Comparison of ENCODE assay signal across 17 cellular contexts in genomic region chr4:170008801-170009200, GRCh38. TPM values are rescaled to one million over a fixed set of nuclear protein-coding genes. Genes with fewer than 3 reads are reported as not detected.
A peak's percentile ranks its signal among the peaks of the same experiment; 100 is the strongest.
DNase-seq lines count a peak whose midpoint lies in the region; ATAC-seq and TF ChIP-seq lines count a peak whose summit lies in the region.
"Had no signal": no experiment of that assay in that cellular context is flagged by ENCODE, and none has a peak within 500 bp of the region (broad histone marks: within the 10 kb centered on the region; RNA-seq: fewer than 3 reads in every experiment).

No MANE protein-coding gene starts in this region.

- H3K4me1 ChIP-seq in SK-N-SH (ENCODE audit: control insufficient read depth in 1 of 2, insufficient read depth in 2 of 2, low read depth in 1 of 2, low read length in 1 of 2) (peaks cover 0 to 5% of the 10 kb centered on the region in 2 experiments; a peak in 2 of 4 replicates), endodermal cell (ENCODE audit: control insufficient read depth, insufficient read depth, low read length) (peaks cover 12% of the 10 kb centered on the region)
- H3K4me1 ChIP-seq: A549, Caco-2 had no signal

- H3K27ac ChIP-seq in SK-N-SH (ENCODE audit: low read depth in 2 of 2, low read length in 1 of 2) (no peak overlapping the region), angular gyrus (ENCODE audit: low read depth, low read length) (peak overlapping the region; percentile 34), endodermal cell (ENCODE audit: low read depth, low read length) (no peak overlapping the region)
- H3K27ac ChIP-seq: 22Rv1, A549, C4-2B, HL-60 had no signal

- H3K27me3 ChIP-seq in SK-N-SH (ENCODE audit: insufficient read depth) (no peaks in the 10 kb centered on the region), endodermal cell (ENCODE audit: control insufficient read depth, insufficient read depth, low read length, poor library complexity, severe bottlenecking) (no peaks in the 10 kb centered on the region)

- no peaks in the 10 kb centered on the region for H3K9me3 ChIP-seq in SK-N-SH
- peaks cover 14% of the 10 kb centered on the region for H3K9me3 ChIP-seq in endodermal cell (ENCODE audit: control insufficient read depth, low read length)
- H3K9me3 ChIP-seq: A549, Caco-2 had no signal

- peak overlapping the region; percentile 23 for H3K27ac Mint-ChIP-seq in endodermal cell
- H3K27ac Mint-ChIP-seq: CD4-positive, alpha-beta T cell; GM23338; HFFc6 had no signal

- peaks cover 41% of the 10 kb centered on the region for H3K4me1 Mint-ChIP-seq in endodermal cell

- no peaks in the 10 kb centered on the region for H4K20me1 ChIP-seq in SK-N-SH (ENCODE audit: insufficient read depth)

- no peak for TF ChIP-seq CTCF in SK-N-SH (IDR thresholded peaks at IDR 0.05)
- no peak for TF ChIP-seq CTCF in endodermal cell (conservative IDR thresholded peaks at IDR 0.05)
- TF ChIP-seq CTCF in foreskin fibroblast (IDR thresholded peaks at IDR 0.05; ENCODE audit: low read depth, low read length) = no peak

- H3K27me3 Mint-ChIP-seq in endodermal cell (ENCODE audit: insufficient read depth) = no peaks in the 10 kb centered on the region

- WGBS in SK-N-SH (ENCODE audit: low lambda C conversion rate) = 93% methylated on average over 10 of the region's 10 CpGs
- WGBS in endodermal cell (ENCODE audit: insufficient coverage in 1 of 2, insufficient read length in 1 of 2), 2 experiments = 95 to 96% methylated on average over 10 of the region's 10 CpGs

- H3K4me3 ChIP-seq in SK-N-SH (ENCODE audit: low read depth in 2 of 2, low read length in 1 of 2) (no peak overlapping the region), endodermal cell (ENCODE audit: low read length) (no peak overlapping the region), foreskin fibroblast (ENCODE audit: low read depth in 1 of 2, low read length in 2 of 2) (no peak overlapping the region)
- H3K4me3 ChIP-seq: A549, GM23338 had no signal

- H3K9me2 ChIP-seq in SK-N-SH = no peaks in the 10 kb centered on the region

- peaks cover 14% of the 10 kb centered on the region for H3K36me3 Mint-ChIP-seq in endodermal cell (ENCODE audit: low read depth)

- H3K4me3 Mint-ChIP-seq in endodermal cell = no peak overlapping the region
- H3K4me3 Mint-ChIP-seq: CD4-positive, alpha-beta T cell; GM23338 had no signal

- H3K4me2 ChIP-seq in SK-N-SH = 0 out of 2 replicates have a peak overlapping the region, but pooled peaks have one; percentile 8
- H3K4me2 ChIP-seq: A549, GM23338 had no signal

- no peak for TF ChIP-seq RAD21 in SK-N-SH (IDR thresholded peaks at IDR 0.05; ENCODE audit: low read length)

- peaks cover 9% of the 10 kb centered on the region for H3K9me3 Mint-ChIP-seq in endodermal cell
- H3K9me3 Mint-ChIP-seq: CD4-positive, alpha-beta T cell; GM23338; HFFc6 had no signal

- TF ChIP-seq EP300 in SK-N-SH (IDR thresholded peaks at IDR 0.05; ENCODE audit: borderline replicate concordance in 1 of 2, low read depth in 1 of 2, low read length in 1 of 2) = no peak

- peaks cover 82% of the 10 kb centered on the region for H3K79me2 ChIP-seq in SK-N-SH (ENCODE audit: insufficient read depth)

- H3F3A ChIP-seq in SK-N-SH (replicated peaks; ENCODE audit: insufficient read depth) = peaks cover 13% of the 10 kb centered on the region

- H3K36me3 ChIP-seq in SK-N-SH (replicated peaks in 1 of 2; ENCODE audit: control insufficient read depth in 1 of 2, insufficient read depth in 2 of 2, low read length in 1 of 2) = peaks cover 0 to 6% of the 10 kb centered on the region in 2 experiments
- no peaks in the 10 kb centered on the region for H3K36me3 ChIP-seq in endodermal cell (ENCODE audit: control insufficient read depth, insufficient read depth, low read length)

- CTCF ChIA-PET in SK-N-SH (lab: Yijun Ruan, JAX) = interaction anchor here (0.7 to 3.7 kb wide), 2 partner anchors 16 to 1544 kb away, joined by 3 to 13 read pairs; partner anchors contain the start of gene MFAP3L

- POLR2A ChIA-PET in SK-N-SH (lab: Yijun Ruan, JAX) = no interaction called here

- no peak for DNase-seq in SK-N-SH
- DNase-seq in endodermal cell = no peak
- DNase-seq in foreskin fibroblast = no peak
- DNase-seq in SIG-M5 (lab: John Stamatoyannopoulos, UW) = no peak
- DNase-seq in NCI-H2227 treated with DMSO at 0.1 percent for 48 hours (lab: John Stamatoyannopoulos, UW) = no peak
- DNase-seq: AML-193; Caco-2; CD4-positive, alpha-beta T cell; H7 had no signal

- H3K9ac ChIP-seq in SK-N-SH = no peak overlapping the region
- H3K9ac ChIP-seq in endodermal cell (ENCODE audit: extremely low read depth, low read length, poor library complexity, severe bottlenecking) = no peak overlapping the region

- ATAC-seq in SK-N-SH treated with all-trans-retinoic acid at 6 μM for 48 hours = no peak
- ATAC-seq: GM23338 had no signal

- no peak overlapping the region for H2AFZ ChIP-seq in SK-N-SH (ENCODE audit: low read depth)
- H2AFZ ChIP-seq: GM23338 had no signal

TF ChIP-seq in SK-N-SH, 30 proteins besides CTCF, POLR2A, EP300 and RAD21 (continues in another document):
- TF ChIP-seq EZH2phosphoT487 (IDR thresholded peaks at IDR 0.05; ENCODE audit: borderline replicate concordance, low read depth) (no peak), YY1 (IDR thresholded peaks at IDR 0.05; ENCODE audit: low read depth) (no peak), JUND (IDR thresholded peaks at IDR 0.05) (no peak), ZBTB33 (IDR thresholded peaks at IDR 0.05; ENCODE audit: borderline replicate concordance, low read depth) (no peak)

TF ChIP-seq in SK-N-SH treated with all-trans-retinoic acid at 6 μM for 48 hours, 23 proteins besides CTCF, POLR2A, EP300 and RAD21:
- TF ChIP-seq SNAI2 (CRISPR knock-in tag; IDR thresholded peaks at IDR 0.05) (no peak), ZFP3 (CRISPR knock-in tag; IDR thresholded peaks at IDR 0.05) (no peak), CSRNP3 (CRISPR knock-in tag; IDR thresholded peaks at IDR 0.05) (no peak), TOX (CRISPR knock-in tag; IDR thresholded peaks at IDR 0.05; ENCODE audit: borderline replicate concordance) (no peak), ISL1 (CRISPR knock-in tag; IDR thresholded peaks at IDR 0.05) (no peak), ESRRG (CRISPR knock-in tag; IDR thresholded peaks at IDR 0.05) (no peak), ZFP30 (CRISPR knock-in tag; IDR thresholded peaks at IDR 0.05) (no peak), ARNTL (CRISPR knock-in tag; IDR thresholded peaks at IDR 0.05; ENCODE audit: borderline replicate concordance, low read depth) (no peak), TSHZ2 (CRISPR knock-in tag; IDR thresholded peaks at IDR 0.05) (no peak)

RNA-seq across cellular contexts. Expression of gene MFAP3L, which starts 17.4 kb away (rescaled TPM):
- 5.4 and 8.5 TPM in 2 replicates for polyA plus RNA-seq in SK-N-SH (2012; rRNA removed)
- polyA plus RNA-seq in SK-N-SH (2012; cell fraction: cytosol; rRNA removed) = 4.8 and 5.7 TPM in 2 replicates
- 8.9 and 9.4 TPM in 2 replicates for polyA plus RNA-seq in SK-N-SH (2012; cell fraction: nucleus; rRNA removed)
- 10 to 100 TPM; 19.6 to 25.3 TPM for total RNA-seq in endodermal cell
- 5.8 TPM for polyA plus RNA-seq in endodermal cell (2013, experiment 1 of 2)
- polyA plus RNA-seq in endodermal cell (2013, experiment 2 of 2) = 5.0 TPM
